Comparison of ENCODE assay signal across 28 cellular contexts in the genomic region with DNA sequence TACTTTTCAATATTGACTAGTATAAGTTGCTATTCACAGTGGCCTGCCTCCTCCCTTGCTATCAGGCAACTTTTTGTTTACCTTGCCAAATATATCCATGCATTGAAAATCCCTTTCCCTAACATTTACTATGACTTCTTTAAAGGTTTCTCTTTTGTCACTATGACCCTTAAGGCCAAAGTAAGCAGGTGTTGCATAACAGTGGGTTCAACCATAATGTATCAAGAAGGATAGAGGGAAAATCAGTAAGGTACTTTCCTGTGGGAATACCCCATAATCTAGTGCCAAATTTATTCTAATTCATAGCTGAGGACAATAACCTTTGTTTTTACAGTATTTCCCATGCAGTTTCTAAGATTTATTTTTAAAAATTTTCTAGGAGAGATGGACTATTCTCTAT.
"Had no signal": no experiment of that assay in that cellular context is flagged by ENCODE, and none has a peak within 500 bp of the region (broad histone marks: within the 10 kb centered on the region; RNA-seq: fewer than 3 reads in every experiment).

No MANE protein-coding gene starts in this region.

- H3K4me1 ChIP-seq: adrenal gland, Peyer's patch, SJSA1 had no signal

- ATAC-seq: activated CD8-positive, alpha-beta T cell treated with anti-CD3 and anti-CD28 coated beads, Interleukin-2, amount 10 ng/mL, durations not matched to agents 7 days and 5 days; SK-N-SH treated with all-trans-retinoic acid at 6 μM for 48 hours; WTC11 had no signal

- H3K36me3 ChIP-seq: adrenal gland, Peyer's patch, SJSA1 had no signal

- H3K27me3 ChIP-seq: adrenal gland, Peyer's patch, SJSA1 had no signal

- DNase-seq: activated CD4-positive, alpha-beta T cell treated with anti-CD3 and anti-CD28 coated beads for 48 hours; activated CD4-positive, alpha-beta T cell treated with anti-CD3 and anti-CD28 coated beads, Interleukin-2, amount 50 U/mL, for 4 hours; activated CD4-positive, CD25-positive, alpha-beta regulatory T cell treated with anti-CD3 and anti-CD28 coated beads, Interleukin-2, amount 50 U/mL, for 72 hours; activated CD8-positive, alpha-beta memory T cell treated with anti-CD3 and anti-CD28 coated beads, Interleukin-2, amount 50 U/mL, for 48 hours; activated CD8-positive, alpha-beta T cell treated with anti-CD3 and anti-CD28 coated beads, Interleukin-2, amount 10 ng/mL, durations not matched to agents 7 days and 5 days; activated naive CD4-positive, alpha-beta T cell treated with anti-CD3 and anti-CD28 coated beads, Interleukin-2, amount 50 U/mL, for 16 hours; activated naive CD8-positive, alpha-beta T cell treated with anti-CD3 and anti-CD28 coated beads, Interleukin-2, amount 10 ng/mL, durations not matched to agents 7 days and 5 days; activated T-cell treated with anti-CD3 and anti-CD28 coated beads, Interleukin-2, amount 50 U/mL, for 1 hour; adrenal gland; anterior cingulate cortex; cerebellar nuclear complex; MM.1S; NCI-H1105 treated with DMSO at 0.1 percent for 48 hours; NCI-H1436 treated with DMSO at 0.1 percent for 48 hours; NCI-H1930; NCI-H2171; NCI-H2227 treated with DMSO at 0.1 percent for 48 hours; NCI-H446 treated with DMSO at 0.1 percent for 48 hours; NCI-H524 treated with DMSO at 0.1 percent for 48 hours; NK-92 treated with Interleukin-12 subunit alpha and Interleukin-12 subunit beta, amount 100 ng/mL, for 24 hours; OCI-M1; Peyer's patch; SHP77; SW 1271 had no signal

- H3K4me3 ChIP-seq: adrenal gland, Peyer's patch, SJSA1 had no signal

- H3K9me3 ChIP-seq: adrenal gland, SJSA1 had no signal

- H3K27ac ChIP-seq: adrenal gland, Peyer's patch, RWPE1, SJSA1 had no signal
